Comparison of ENCODE assay signal across 1 cellular context in the genomic region with DNA sequence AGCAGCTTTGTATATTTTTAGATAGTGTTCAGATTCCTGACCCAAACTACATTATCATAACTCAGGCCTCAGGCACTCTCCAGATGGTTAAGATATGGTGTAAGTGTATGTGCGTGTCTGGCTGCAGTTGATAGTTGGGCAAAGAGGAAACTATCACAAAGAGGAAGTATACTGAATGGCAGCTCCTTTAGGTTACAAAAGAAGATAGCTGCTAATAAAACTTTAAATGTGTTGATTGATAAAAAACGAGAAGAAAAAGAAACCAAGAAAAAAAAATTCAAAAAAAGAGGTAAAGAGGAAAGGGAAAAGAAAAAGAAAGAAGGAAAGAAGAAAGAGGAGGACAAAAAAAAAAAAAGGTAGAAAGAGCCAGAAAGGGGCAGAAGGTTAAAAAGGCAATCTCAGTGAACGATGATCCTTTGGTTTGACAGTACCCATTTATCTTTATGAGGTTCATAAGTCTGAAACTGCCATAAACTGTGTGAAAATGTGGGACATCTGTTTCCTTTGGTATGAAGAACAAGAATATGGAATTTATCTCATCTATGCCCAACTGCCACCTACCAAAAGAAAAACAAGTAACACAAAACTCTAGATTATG.
TF ChIP-seq lines count a peak whose summit lies in the region.

No MANE protein-coding gene starts in this region.

TF ChIP-seq in SK-N-SH, 30 proteins besides CTCF, POLR2A, EP300 and RAD21 (continued from another document):
- TF ChIP-seq CHD2 (IDR thresholded peaks at IDR 0.05; ENCODE audit: low read length, partially characterized antibody) (peak; percentile 82), NRF1 (IDR thresholded peaks at IDR 0.05; ENCODE audit: low read depth, low read length) (no peak), MXI1 (IDR thresholded peaks at IDR 0.05; ENCODE audit: low read depth, low read length) (no peak), JUND (IDR thresholded peaks at IDR 0.05) (no peak; the same call in 1 of the 2 replicates), GATA2 (CRISPR knock-in tag; IDR thresholded peaks at IDR 0.05) (peak; percentile 95), RCOR1 (IDR thresholded peaks at IDR 0.05; ENCODE audit: low read length) (peak; percentile 94), GABPA (IDR thresholded peaks at IDR 0.05; ENCODE audit: low read depth) (no peak), FOXM1 (IDR thresholded peaks at IDR 0.05; ENCODE audit: low read depth) (no peak), ELF1 (IDR thresholded peaks at IDR 0.05) (no peak), EZH2phosphoT487 (IDR thresholded peaks at IDR 0.05; ENCODE audit: borderline replicate concordance, low read depth) (no peak), RXRA (IDR thresholded peaks at IDR 0.05; ENCODE audit: borderline replicate concordance, low read depth) (no peak), SMC3 (IDR thresholded peaks at IDR 0.05; ENCODE audit: low read depth, low read length) (no peak), IRF3 (IDR thresholded peaks at IDR 0.05; ENCODE audit: low read depth, low read length) (no peak), FOXJ3 (CRISPR knock-in tag; IDR thresholded peaks at IDR 0.05) (peak; percentile 70; the same call in 1 of the 2 replicates), POLR2AphosphoS5 (IDR thresholded peaks at IDR 0.05; ENCODE audit: low read depth, low read length) (peak; percentile 20; the same call in 1 of the 2 replicates), TAF1 (IDR thresholded peaks at IDR 0.05; ENCODE audit: borderline replicate concordance, low read depth, low read length) (no peak), USF2 (IDR thresholded peaks at IDR 0.05; ENCODE audit: borderline replicate concordance, low read depth, low read length) (no peak), MEF2A (IDR thresholded peaks at IDR 0.05; ENCODE audit: borderline replicate concordance, low read depth) (0 out of 2 replicates have a peak, but pooled peaks have one; percentile 39), RFX5 (IDR thresholded peaks at IDR 0.05; ENCODE audit: low read length) (no peak)
- TF ChIP-seq, protein P1, sequence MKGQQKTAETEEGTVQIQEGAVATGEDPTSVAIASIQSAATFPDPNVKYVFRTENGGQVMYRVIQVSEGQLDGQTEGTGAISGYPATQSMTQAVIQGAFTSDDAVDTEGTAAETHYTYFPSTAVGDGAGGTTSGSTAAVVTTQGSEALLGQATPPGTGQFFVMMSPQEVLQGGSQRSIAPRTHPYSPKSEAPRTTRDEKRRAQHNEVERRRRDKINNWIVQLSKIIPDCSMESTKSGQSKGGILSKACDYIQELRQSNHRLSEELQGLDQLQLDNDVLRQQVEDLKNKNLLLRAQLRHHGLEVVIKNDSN (IDR thresholded peaks at IDR 0.05; ENCODE audit: borderline replicate concordance, low read depth), result 0 out of 2 replicates have a peak, but pooled peaks have one; percentile 8
- TF ChIP-seq, protein P2, sequence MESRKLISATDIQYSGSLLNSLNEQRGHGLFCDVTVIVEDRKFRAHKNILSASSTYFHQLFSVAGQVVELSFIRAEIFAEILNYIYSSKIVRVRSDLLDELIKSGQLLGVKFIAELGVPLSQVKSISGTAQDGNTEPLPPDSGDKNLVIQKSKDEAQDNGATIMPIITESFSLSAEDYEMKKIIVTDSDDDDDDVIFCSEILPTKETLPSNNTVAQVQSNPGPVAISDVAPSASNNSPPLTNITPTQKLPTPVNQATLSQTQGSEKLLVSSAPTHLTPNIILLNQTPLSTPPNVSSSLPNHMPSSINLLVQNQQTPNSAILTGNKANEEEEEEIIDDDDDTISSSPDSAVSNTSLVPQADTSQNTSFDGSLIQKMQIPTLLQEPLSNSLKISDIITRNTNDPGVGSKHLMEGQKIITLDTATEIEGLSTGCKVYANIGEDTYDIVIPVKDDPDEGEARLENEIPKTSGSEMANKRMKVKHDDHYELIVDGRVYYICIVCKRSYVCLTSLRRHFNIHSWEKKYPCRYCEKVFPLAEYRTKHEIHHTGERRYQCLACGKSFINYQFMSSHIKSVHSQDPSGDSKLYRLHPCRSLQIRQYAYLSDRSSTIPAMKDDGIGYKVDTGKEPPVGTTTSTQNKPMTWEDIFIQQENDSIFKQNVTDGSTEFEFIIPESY (IDR thresholded peaks at IDR 0.05; ENCODE audit: borderline replicate concordance, low read depth), result no peak
